9 cellular contexts compared by ENCODE assay signal in genomic region chr10:102038410-102038809, GRCh38.
"Had no signal": no experiment of that assay in that cellular context is flagged by ENCODE, and none has a peak within 500 bp of the region (broad histone marks: within the 10 kb centered on the region; RNA-seq: fewer than 3 reads in every experiment).

No MANE protein-coding gene starts in this region.

- FAIRE-seq: HTR-8/SVneo had no signal

- H3K4me1 ChIP-seq: HAP-1 had no signal

- H3K4me3 Mint-ChIP-seq: HFFc6, IgD-negative memory B cell had no signal

- H3K27me3 Mint-ChIP-seq: IgD-negative memory B cell had no signal

- H3K27ac Mint-ChIP-seq: HFFc6, IgD-negative memory B cell had no signal

- H2AFZ ChIP-seq: GM23248 had no signal

- H3K27ac ChIP-seq: GM23248 had no signal

- H3K4me3 ChIP-seq: GM23248, HAP-1 had no signal

- DNase-seq: GM23248, GOT3, H7, HFFc6, KBM-7 had no signal

- H3K9me3 Mint-ChIP-seq: HFFc6, IgD-negative memory B cell had no signal

- H3K36me3 Mint-ChIP-seq: IgD-negative memory B cell had no signal

- H3K9me3 ChIP-seq: HAP-1 had no signal

- ATAC-seq: HCT116 had no signal

- H3K9ac ChIP-seq: GM23248 had no signal
